17 cellular contexts compared by ENCODE assay signal in the genomic region with DNA sequence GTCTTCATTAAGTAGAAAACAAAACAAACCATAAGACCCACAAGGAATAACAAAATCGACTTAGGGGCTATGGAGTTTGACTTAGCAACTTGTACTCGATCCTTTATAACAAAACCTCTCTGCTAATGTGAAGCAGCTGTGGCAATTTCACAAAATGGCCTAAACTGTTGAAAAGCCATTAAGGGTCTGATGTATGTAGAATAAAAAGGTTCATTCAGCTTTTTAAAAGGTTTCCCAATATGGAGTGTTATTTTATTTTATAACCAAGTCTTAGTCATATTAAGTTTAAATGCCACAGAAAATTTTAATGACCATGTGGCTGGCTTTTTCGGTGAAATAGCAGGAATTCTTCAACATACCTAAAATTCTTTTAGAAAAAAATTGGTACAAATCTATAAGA.
"Had no signal": no experiment of that assay in that cellular context is flagged by ENCODE, and none has a peak within 500 bp of the region (broad histone marks: within the 10 kb centered on the region; RNA-seq: fewer than 3 reads in every experiment).

No MANE protein-coding gene starts in this region.

- H3K4me1 ChIP-seq: esophagus squamous epithelium, gastrocnemius medialis, lower lobe of right lung, parathyroid adenoma, right lobe of liver, thyroid gland had no signal

- H3K79me2 ChIP-seq: parathyroid adenoma had no signal

- ATAC-seq: gastrocnemius medialis, lower lobe of right lung, natural killer cell, right lobe of liver had no signal

- H3K4me3 ChIP-seq: esophagus squamous epithelium, gastrocnemius medialis, lower lobe of right lung, right lobe of liver, thyroid gland had no signal

- DNase-seq: activated CD4-positive, alpha-beta T cell treated with anti-CD3 and anti-CD28 coated beads for 1 hour; activated CD4-positive, alpha-beta T cell treated with anti-CD3 and anti-CD28 coated beads, Interleukin-2, amount 50 U/mL, for 48 hours; amniotic stem cell; dermis blood vessel endothelial cell; effector memory CD4-positive, alpha-beta T cell; esophagus squamous epithelium; gastrocnemius medialis; head of caudate nucleus; lower lobe of right lung; natural killer cell; right lobe of liver; stimulated activated naive CD4-positive, alpha-beta T cell; T-helper 2 cell; thyroid gland; WERI-Rb-1 had no signal

- H3K9me3 ChIP-seq: esophagus squamous epithelium, gastrocnemius medialis, lower lobe of right lung, neutrophil, right lobe of liver, thyroid gland had no signal

- H3K9ac ChIP-seq: parathyroid adenoma had no signal

- H3K36me3 ChIP-seq: esophagus squamous epithelium, gastrocnemius medialis, lower lobe of right lung, neutrophil, right lobe of liver, thyroid gland, WERI-Rb-1 had no signal

- H3K27me3 ChIP-seq: esophagus squamous epithelium, gastrocnemius medialis, neutrophil, right lobe of liver, thyroid gland had no signal

- H2AFZ ChIP-seq: parathyroid adenoma had no signal

- H3K27ac ChIP-seq: esophagus squamous epithelium, gastrocnemius medialis, lower lobe of right lung, neutrophil, parathyroid adenoma, right lobe of liver, thyroid gland, WERI-Rb-1 had no signal
